Comparison of ENCODE assay signal across 8 cellular contexts in the genomic region with DNA sequence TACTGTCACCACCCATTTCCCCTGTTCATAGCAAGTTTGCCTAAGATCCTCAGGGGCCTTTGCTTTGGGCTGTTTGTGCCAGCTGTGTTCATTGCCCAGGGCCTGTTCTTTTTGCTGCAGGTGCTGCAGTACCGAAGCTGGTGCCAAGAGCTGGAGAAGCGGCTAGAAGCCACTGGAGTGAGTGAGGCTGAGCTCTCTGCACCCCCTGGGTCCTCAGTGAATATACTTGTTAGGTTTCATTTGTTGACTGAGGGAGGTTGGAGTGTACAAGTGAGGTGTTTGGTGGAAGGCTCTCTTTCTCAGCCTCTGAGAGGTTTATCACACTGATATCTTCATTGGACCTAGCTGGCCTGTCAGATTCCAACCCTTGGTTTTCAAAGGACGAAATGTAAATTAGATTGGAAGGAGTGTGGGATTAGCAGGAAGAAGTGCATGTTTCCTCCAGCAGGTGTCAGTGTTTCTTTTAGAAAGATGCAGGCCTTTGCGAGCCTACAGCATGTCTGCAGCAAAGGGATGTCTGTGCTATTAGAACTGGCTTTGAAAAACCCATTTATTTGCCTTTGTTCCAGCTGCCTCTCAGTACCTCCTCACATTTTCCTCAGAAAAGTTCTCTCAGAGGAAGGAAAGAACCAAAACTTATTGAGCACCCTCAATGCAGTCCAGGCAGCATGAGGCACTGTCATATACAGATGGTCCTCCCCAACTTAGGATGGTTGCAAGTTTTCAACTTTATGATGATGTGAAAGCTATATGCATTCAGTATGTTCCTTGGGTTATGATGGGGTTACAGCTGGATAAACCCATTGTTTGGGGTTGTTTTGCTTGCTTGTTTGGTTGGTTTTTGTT. TPM values are rescaled to one million over a fixed set of nuclear protein-coding genes. Genes with fewer than 3 reads are reported as not detected.
DNase-seq lines count a peak whose midpoint lies in the region; ATAC-seq and TF ChIP-seq lines count a peak whose summit lies in the region.

No MANE protein-coding gene starts in this region.

- in situ Hi-C loops in T47D (cut with HindIII; ENCODE audit: low pct_unique_long_range_greater_than_20kb, low sequenced_read_pairs): no loop called here

- peak; percentile 75 for TF ChIP-seq CTCF in GM12874 (IDR thresholded peaks at IDR 0.05; ENCODE audit: insufficient read depth, low read depth, low read length)

- peak; percentile 75 for DNase-seq in A172 (ENCODE audit: low spot score)
- peak; percentile 30 to 45 for DNase-seq in NCI-H1930 (lab: John Stamatoyannopoulos, UW)
- peak; percentile 17 for DNase-seq in T1000 (lab: John Stamatoyannopoulos, UW)
- peak; percentile 61 to 81 for DNase-seq in T47D (ENCODE audit: low read depth in 1 of 2, low spot score in 1 of 2)
- DNase-seq in inferior parietal cortex (ENCODE audit: extremely low spot score): peak; percentile 91
- DNase-seq in stimulated activated CD4-positive, alpha-beta T cell treated with anti-CD3 and anti-CD28 coated beads, Interleukin-1b, Interleukin-23, amount 100 ng/mL, for 48 hours: peak; percentile 24

- no peak for ATAC-seq in HG03469 (IDR thresholded peaks at IDR 0.05; ENCODE audit: unreplicated experiment)

RNA-seq across cellular contexts. Expression of a gene that starts 8.3 kb away (rescaled TPM):
- total RNA-seq in A172 (2014; rRNA removed; shearing (Covaris generic)): 18.4 and 21.4 TPM in 2 replicates

RNA-seq across cellular contexts. Expression of a gene that starts 25.6 kb away (rescaled TPM):
- 1.7 and 1.9 TPM in 2 replicates for total RNA-seq in A172 (2014; rRNA removed; shearing (Covaris generic))

RNA-seq across cellular contexts. Expression of a gene that starts 51.9 kb away (rescaled TPM):
- 37.6 and 46.1 TPM in 2 replicates for total RNA-seq in A172 (2014; rRNA removed; shearing (Covaris generic))

Comparison
In these comparisons a context has a peak if more than half of its experiments do, and no peak if none do; other contexts are left out.
1. DNase-seq: peak in every context shown above with its lines; median percentile 91 in inferior parietal cortex; 75 in A172; 71 in T47D; 38 in NCI-H1930; 24 in stimulated activated CD4-positive, alpha-beta T cell treated with anti-CD3 and anti-CD28 coated beads, Interleukin-1b, Interleukin-23, amount 100 ng/mL, for 48 hours; 17 in T1000.